Comparison of ENCODE assay signal across 20 cellular contexts in genomic region chr6:112360498-112360897, GRCh38. TPM values are rescaled to one million over a fixed set of nuclear protein-coding genes. Genes with fewer than 3 reads are reported as not detected.
DNase-seq lines count a peak whose midpoint lies in the region; ATAC-seq and TF ChIP-seq lines count a peak whose summit lies in the region.
"Had no signal": no experiment of that assay in that cellular context is flagged by ENCODE, and none has a peak within 500 bp of the region (broad histone marks: within the 10 kb centered on the region; RNA-seq: fewer than 3 reads in every experiment).

No MANE protein-coding gene starts in this region.

- no peak overlapping the region for H3K27ac Mint-ChIP-seq in endothelial cell (ENCODE audit: unreplicated experiment)
- H3K27ac Mint-ChIP-seq: activated naive CD8-positive, alpha-beta T cell treated with anti-CD3 and anti-CD28 coated beads, Interleukin-2, amount 10 ng/mL, durations not matched to agents 7 days and 5 days; stimulated activated naive CD8-positive, alpha-beta T cell treated with anti-CD3 and anti-CD28 coated beads, Interleukin-15, amount 100 ng/mL, for 72 hours had no signal

- no peaks in the 10 kb centered on the region for H3K9me3 Mint-ChIP-seq in endothelial cell (ENCODE audit: unreplicated experiment)
- H3K9me3 Mint-ChIP-seq: activated naive CD8-positive, alpha-beta T cell treated with anti-CD3 and anti-CD28 coated beads, Interleukin-2, amount 10 ng/mL, durations not matched to agents 7 days and 5 days; central memory CD8-positive, alpha-beta T cell had no signal

- no peaks in the 10 kb centered on the region for H3K36me3 ChIP-seq in BLaER1 treated with 17β-estradiol and CSF1 and Interleukin-3, amounts not matched to agents 10 nM and 100 nM
- H3K36me3 ChIP-seq: HAP-1 had no signal

- peak overlapping the region in 1 of 11 experiments; percentile 15; a peak in 1 of 22 replicates for H3K27ac ChIP-seq in BLaER1 treated with 17β-estradiol and CSF1 and Interleukin-3, amounts not matched to agents 10 nM and 100 nM

- H3K36me3 Mint-ChIP-seq in endothelial cell (ENCODE audit: low read depth, unreplicated experiment): no peaks in the 10 kb centered on the region
- H3K36me3 Mint-ChIP-seq: activated naive CD8-positive, alpha-beta T cell treated with anti-CD3 and anti-CD28 coated beads, Interleukin-2, amount 10 ng/mL, durations not matched to agents 7 days and 5 days had no signal

- peaks cover 0 to 16% (median 11%) of the 10 kb centered on the region in 10 experiments; a peak in 17 of 20 replicates for H3K4me1 ChIP-seq in BLaER1 treated with 17β-estradiol and CSF1 and Interleukin-3, amounts not matched to agents 10 nM and 100 nM
- H3K4me1 ChIP-seq: HAP-1 had no signal

- peaks cover 5% of the 10 kb centered on the region for H3K27me3 Mint-ChIP-seq in endothelial cell (ENCODE audit: unreplicated experiment)

- no peaks in the 10 kb centered on the region for H4K20me1 ChIP-seq in BLaER1 treated with 17β-estradiol and CSF1 and Interleukin-3, amounts not matched to agents 10 nM and 100 nM

- peaks cover 17% of the 10 kb centered on the region for H3K4me1 Mint-ChIP-seq in endothelial cell (ENCODE audit: unreplicated experiment)
- H3K4me1 Mint-ChIP-seq: activated naive CD8-positive, alpha-beta T cell treated with anti-CD3 and anti-CD28 coated beads, Interleukin-2, amount 10 ng/mL, durations not matched to agents 7 days and 5 days; central memory CD8-positive, alpha-beta T cell; stimulated activated naive CD8-positive, alpha-beta T cell treated with anti-CD3 and anti-CD28 coated beads, Interleukin-15, amount 100 ng/mL, for 72 hours had no signal

- no peaks in the 10 kb centered on the region for H3K27me3 ChIP-seq in BLaER1 treated with 17β-estradiol and CSF1 and Interleukin-3, amounts not matched to agents 10 nM and 100 nM

- no peak overlapping the region for H3K4me3 ChIP-seq in BLaER1 treated with 17β-estradiol and CSF1 and Interleukin-3, amounts not matched to agents 10 nM and 100 nM
- H3K4me3 ChIP-seq: HAP-1 had no signal

- DNase-seq in HT1080 (ENCODE audit: low read depth) (peak; percentile 71), astrocyte of the hippocampus (ENCODE audit: low read depth, low spot score) (peak; percentile 30), lung microvascular endothelial cell (ENCODE audit: low read depth in 2 of 2) (peak; percentile 88 to 90), T-helper 9 cell (no peak), endothelial cell (ENCODE audit: low spot score) (no peak), NCI-H510A treated with DMSO at 0.1 percent for 48 hours (lab: John Stamatoyannopoulos, UW) (no peak)
- DNase-seq: activated CD4-positive, alpha-beta T cell treated with anti-CD3 and anti-CD28 coated beads for 48 hours; activated naive CD8-positive, alpha-beta T cell treated with anti-CD3 and anti-CD28 coated beads, Interleukin-2, amount 10 ng/mL, durations not matched to agents 7 days and 5 days; activated T-cell treated with anti-CD3 and anti-CD28 coated beads, Interleukin-2, amount 50 U/mL, for 1 hour; AML-193; DMS79 treated with DMSO at 0.1 percent for 48 hours; islet precursor cell; NCI-H446 treated with DMSO at 0.1 percent for 48 hours; stimulated activated naive CD8-positive, alpha-beta T cell treated with anti-CD3 and anti-CD28 coated beads, Interleukin-15, amount 100 ng/mL, for 72 hours had no signal

- H3K9ac ChIP-seq in BLaER1 treated with 17β-estradiol and CSF1 and Interleukin-3, amounts not matched to agents 10 nM and 100 nM: no peak overlapping the region

- no peak for TF ChIP-seq CTCF in endothelial cell (IDR thresholded peaks at IDR 0.05; ENCODE audit: unreplicated experiment)

- peaks cover 0 to 3% (median 1%) of the 10 kb centered on the region in 11 experiments; a peak in 10 of 22 replicates for H3K9me3 ChIP-seq in BLaER1 treated with 17β-estradiol and CSF1 and Interleukin-3, amounts not matched to agents 10 nM and 100 nM (replicated peaks in 1 of 11)
- H3K9me3 ChIP-seq: HAP-1 had no signal

- ATAC-seq in GM18861 (IDR thresholded peaks at IDR 0.05; ENCODE audit: unreplicated experiment): no peak
- ATAC-seq: stimulated activated naive CD8-positive, alpha-beta T cell treated with anti-CD3 and anti-CD28 coated beads, Interleukin-15, amount 100 ng/mL, for 72 hours had no signal

- H3K4me2 ChIP-seq in BLaER1 treated with 17β-estradiol and CSF1 and Interleukin-3, amounts not matched to agents 10 nM and 100 nM: peak overlapping the region in 9 of 11 experiments; percentile 32 to 62 (median 51); a peak in 17 of 22 replicates

- no peak overlapping the region for H3K4me3 Mint-ChIP-seq in endothelial cell (ENCODE audit: unreplicated experiment)
- H3K4me3 Mint-ChIP-seq: activated naive CD8-positive, alpha-beta T cell treated with anti-CD3 and anti-CD28 coated beads, Interleukin-2, amount 10 ng/mL, durations not matched to agents 7 days and 5 days; central memory CD8-positive, alpha-beta T cell; stimulated activated naive CD8-positive, alpha-beta T cell treated with anti-CD3 and anti-CD28 coated beads, Interleukin-15, amount 100 ng/mL, for 72 hours had no signal

RNA-seq across cellular contexts. Expression of gene RFPL4B, which starts 13.4 kb away (rescaled TPM):
- 0.03 TPM in 1 of 2 replicates, not detected in the other for total RNA-seq in HT1080 (2014; rRNA removed; shearing (Covaris generic))
- polyA plus RNA-seq in HT1080 (2015; cell fraction: cytosol; rRNA removed): not detected in 2 replicates
- 0.06 TPM in 1 of 2 replicates, not detected in the other for polyA plus RNA-seq in HT1080 (2015; cell fraction: nucleus; rRNA removed)
- total RNA-seq in lung microvascular endothelial cell (under 0.01 TPM in 1 of 2 replicates, not detected in the other), endothelial cell (ENCODE audit: unreplicated experiment) (not detected)
- total RNA-seq: activated naive CD8-positive, alpha-beta T cell treated with anti-CD3 and anti-CD28 coated beads, Interleukin-2, amount 10 ng/mL, durations not matched to agents 7 days and 5 days; mucosa of gallbladder; T-helper 1 cell treated with Interleukin-12 subunit alpha and Interleukin-12 subunit beta and Interleukin-4 antibody, amounts not matched to agents 30 ng/mL and 1 ng/mL, for 36 hours had no signal

Comparison
In these comparisons a context has a peak if more than half of its experiments do, and no peak if none do; other contexts are left out.
1. DNase-seq: peak in HT1080 (single experiment), astrocyte of the hippocampus (single experiment) and lung microvascular endothelial cell (2 of 2); none in T-helper 9 cell (single experiment), endothelial cell (single experiment) and NCI-H510A treated with DMSO at 0.1 percent for 48 hours (single experiment).